Comparison of ENCODE assay signal across 18 cellular contexts in the genomic region with DNA sequence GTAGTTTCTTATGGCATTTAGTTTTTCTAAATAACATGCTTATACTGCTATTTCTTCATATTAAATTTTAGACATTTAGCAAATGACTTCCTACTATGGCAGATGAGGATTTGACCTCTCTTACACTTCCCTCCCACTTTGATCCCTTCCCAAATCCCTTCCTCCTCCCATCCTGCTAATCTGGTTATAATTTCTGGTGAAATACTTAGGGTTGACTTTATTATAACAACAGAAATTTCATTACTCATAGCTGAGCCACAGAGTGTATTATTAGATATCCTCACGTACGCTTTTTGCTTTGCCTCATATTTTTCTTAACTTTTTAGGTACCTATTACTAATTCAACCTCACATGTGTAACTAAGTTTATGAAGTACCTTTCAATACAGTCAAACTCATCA.
DNase-seq lines count a peak whose midpoint lies in the region; ATAC-seq and TF ChIP-seq lines count a peak whose summit lies in the region.
"Had no signal": no experiment of that assay in that cellular context is flagged by ENCODE, and none has a peak within 500 bp of the region (broad histone marks: within the 10 kb centered on the region; RNA-seq: fewer than 3 reads in every experiment).

No MANE protein-coding gene starts in this region.

- DNase-seq in AG09319 (ENCODE audit: extremely low read depth, low read depth) (peak; percentile 47), LHCN-M2 (ENCODE audit: low read depth) (peak; percentile 64), cardiac fibroblast (ENCODE audit: low read depth in 2 of 2) (peak; percentile 59 to 66), mesenchymal stem cell (no peak), gastrocnemius medialis (no peak), HUDEP-2 (lab: John Stamatoyannopoulos, UW; ENCODE audit: unreplicated experiment in 76 of 76) (no peak), DMS114 treated with DMSO at 0.1 percent for 48 hours (lab: John Stamatoyannopoulos, UW; ENCODE audit: unreplicated experiment) (no peak)
- DNase-seq in activated T-cell treated with anti-CD3 and anti-CD28 coated beads, Interleukin-2, amount 50 U/mL, for 1 hour: no peak
- DNase-seq: activated CD4-positive, alpha-beta T cell treated with anti-CD3 and anti-CD28 coated beads for 1 hour; AML-193; head of caudate nucleus; NCI-H1417; ovary; sigmoid colon; stimulated activated naive CD4-positive, alpha-beta T cell; T1000 had no signal

- H3K27me3 ChIP-seq in mesenchymal stem cell (ENCODE audit: control insufficient read depth in 1 of 2, insufficient read depth in 1 of 2, low read length in 2 of 2): no peaks in the 10 kb centered on the region
- no peaks in the 10 kb centered on the region for H3K27me3 ChIP-seq in gastrocnemius medialis
- H3K27me3 ChIP-seq: ovary, sigmoid colon, tibial nerve had no signal

- no peak overlapping the region for H2AK5ac ChIP-seq in mesenchymal stem cell (ENCODE audit: low read length, severe bottlenecking)

- TF ChIP-seq CTCF in AG09319 (IDR thresholded peaks at IDR 0.05; ENCODE audit: low read depth, low read length) (no peak), cardiac fibroblast (IDR thresholded peaks at IDR 0.05; ENCODE audit: low read depth, low read length) (no peak), gastrocnemius medialis (IDR thresholded peaks at IDR 0.05 in 4 of 5, conservative IDR thresholded peaks at IDR 0.05 in 1 of 5) (no peak)

- no peak overlapping the region for H2BK120ac ChIP-seq in mesenchymal stem cell (ENCODE audit: low read depth, low read length)

- H3K79me1 ChIP-seq in mesenchymal stem cell (replicated peaks; ENCODE audit: low read length, poor library complexity, severe bottlenecking): no peaks in the 10 kb centered on the region

- H3K27ac ChIP-seq in mesenchymal stem cell (ENCODE audit: low read length, poor library complexity, severe bottlenecking) (no peak overlapping the region), gastrocnemius medialis (no peak overlapping the region)
- H3K27ac ChIP-seq: ovary, sigmoid colon, tibial nerve had no signal

- no peak overlapping the region for H3K14ac ChIP-seq in mesenchymal stem cell (ENCODE audit: low read length in 2 of 2)

- no peak overlapping the region for H3K4me2 ChIP-seq in mesenchymal stem cell (ENCODE audit: low read length, poor library complexity, severe bottlenecking)

- peak overlapping the region; percentile 45 for H3K9ac ChIP-seq in mesenchymal stem cell (ENCODE audit: low read length)

- H3K36me3 ChIP-seq in mesenchymal stem cell (ENCODE audit: control insufficient read depth in 1 of 2, insufficient read depth in 2 of 2, low read depth in 1 of 2, low read length in 2 of 2): no peaks in the 10 kb centered on the region
- H3K36me3 ChIP-seq in gastrocnemius medialis: no peaks in the 10 kb centered on the region
- H3K36me3 ChIP-seq: ovary, sigmoid colon had no signal

- no peak for ATAC-seq in gastrocnemius medialis

- no peak overlapping the region for H3K4me3 ChIP-seq in cardiac fibroblast (replicated peaks in 1 of 2; ENCODE audit: low read depth in 2 of 2, low read length in 2 of 2)
- H3K4me3 ChIP-seq in mesenchymal stem cell (ENCODE audit: insufficient read depth in 1 of 2, low read depth in 1 of 2, low read length in 2 of 2): no peak overlapping the region
- no peak overlapping the region for H3K4me3 ChIP-seq in gastrocnemius medialis
- H3K4me3 ChIP-seq: lung, ovary, sigmoid colon, tibial nerve had no signal

- H2BK15ac ChIP-seq in mesenchymal stem cell (ENCODE audit: low read depth, poor library complexity, severe bottlenecking): no peak overlapping the region

- H3K4me1 ChIP-seq in mesenchymal stem cell (ENCODE audit: control insufficient read depth, insufficient read depth, low read depth, low read length): no peaks in the 10 kb centered on the region
- H3K4me1 ChIP-seq in gastrocnemius medialis: peaks cover 0 to 5% of the 10 kb centered on the region in 2 donors
- H3K4me1 ChIP-seq: sigmoid colon had no signal

- no peak overlapping the region for H3K23ac ChIP-seq in mesenchymal stem cell (ENCODE audit: low read length in 2 of 2)

- no peak overlapping the region for H2AFZ ChIP-seq in mesenchymal stem cell (ENCODE audit: low read depth, low read length)

- no peak overlapping the region for H4K8ac ChIP-seq in mesenchymal stem cell (ENCODE audit: low read length)

- WGBS in mesenchymal stem cell: 92% methylated on average over 2 of the region's 2 CpGs

- H3K9me3 ChIP-seq in mesenchymal stem cell (ENCODE audit: control insufficient read depth, low read length) (no peaks in the 10 kb centered on the region), gastrocnemius medialis (no peaks in the 10 kb centered on the region)
- H3K9me3 ChIP-seq: ovary, sigmoid colon, tibial nerve had no signal

- H3K4ac ChIP-seq in mesenchymal stem cell (ENCODE audit: low read depth in 1 of 2, low read length in 2 of 2): no peak overlapping the region

- intact Hi-C loops in gastrocnemius medialis (cut with DNase I; ENCODE audit: low total_unique reads): no loop called here

- no peak overlapping the region for H2BK12ac ChIP-seq in mesenchymal stem cell (ENCODE audit: low read length in 2 of 2)

- no peak overlapping the region for H3K18ac ChIP-seq in mesenchymal stem cell (ENCODE audit: low read depth in 1 of 2, low read length in 2 of 2)

- H4K91ac ChIP-seq in mesenchymal stem cell (ENCODE audit: low read length): no peak overlapping the region

- no peak overlapping the region for H2BK5ac ChIP-seq in mesenchymal stem cell (ENCODE audit: low read depth, low read length, poor library complexity, severe bottlenecking)

- no peak for TF ChIP-seq POLR2A in gastrocnemius medialis (IDR thresholded peaks at IDR 0.05)

- in situ Hi-C loops in gastrocnemius medialis (cut with MboI; ENCODE audit: low sequenced_read_pairs in 4 of 4): no loop called here

Comparison
In these comparisons a context has a peak if more than half of its experiments do, and no peak if none do; other contexts are left out.
1. DNase-seq: peak in AG09319 (single experiment), LHCN-M2 (single experiment) and cardiac fibroblast (2 of 2); none in mesenchymal stem cell (single experiment), gastrocnemius medialis (0 of 2), HUDEP-2 (0 of 76), activated T-cell treated with anti-CD3 and anti-CD28 coated beads, Interleukin-2, amount 50 U/mL, for 1 hour (single experiment) and DMS114 treated with DMSO at 0.1 percent for 48 hours (single experiment).